Comparison of ENCODE assay signal across 1 cellular context in genomic region chr14:91333640-91334039, GRCh38.
TF ChIP-seq lines count a peak whose summit lies in the region.

No MANE protein-coding gene starts in this region.

TF ChIP-seq in GM12878, 131 proteins besides CTCF, POLR2A, EP300 and RAD21 (continued from another document):
- TF ChIP-seq ELK1 (IDR thresholded peaks at IDR 0.05; ENCODE audit: low read depth, low read length) (no peak), BCL3 (IDR thresholded peaks at IDR 0.05; ENCODE audit: borderline replicate concordance, insufficient read depth, low read depth, low read length, poor library complexity, severe bottlenecking) (no peak), CHD2 (IDR thresholded peaks at IDR 0.05; ENCODE audit: borderline replicate concordance, low read depth, low read length) (no peak), ZNF274 (IDR thresholded peaks at IDR 0.05; ENCODE audit: insufficient read depth, insufficient read length) (no peak), BMI1 (IDR thresholded peaks at IDR 0.05; ENCODE audit: borderline replicate concordance) (no peak), FOXM1 (IDR thresholded peaks at IDR 0.05; ENCODE audit: low read depth, low read length) (peak; percentile 73), ASH2L (IDR thresholded peaks at IDR 0.05; ENCODE audit: borderline replicate concordance, low read depth) (no peak), ZSCAN29 (IDR thresholded peaks at IDR 0.05) (no peak), SMAD5 (IDR thresholded peaks at IDR 0.05; ENCODE audit: low read depth) (no peak), MAX (IDR thresholded peaks at IDR 0.05; ENCODE audit: low read depth, low read length) (no peak), SREBF2 (IDR thresholded peaks at IDR 0.05; ENCODE audit: low read length) (no peak), SPI1 (IDR thresholded peaks at IDR 0.05; ENCODE audit: borderline replicate concordance, insufficient read depth, low read depth, low read length) (no peak), HDAC6 (IDR thresholded peaks at IDR 0.05; ENCODE audit: unreplicated experiment) (no peak), IKZF2 (IDR thresholded peaks at IDR 0.05) (peak; percentile 71 to 75), ETV6 (conservative IDR thresholded peaks at IDR 0.05 in 1 of 2, IDR thresholded peaks at IDR 0.05 in 1 of 2; ENCODE audit: borderline replicate concordance in 1 of 2, low read depth in 1 of 2) (no peak), CREM (IDR thresholded peaks at IDR 0.05; ENCODE audit: low read depth) (peak; percentile 32; the same call in 1 of the 2 replicates), SP1 (IDR thresholded peaks at IDR 0.05; ENCODE audit: low read depth, low read length) (no peak), HCFC1 (IDR thresholded peaks at IDR 0.05; ENCODE audit: low read length) (no peak), CREB1 (IDR thresholded peaks at IDR 0.05; ENCODE audit: low read depth) (no peak), EZH2 (IDR thresholded peaks at IDR 0.05; ENCODE audit: borderline replicate concordance, control insufficient read depth, low read depth, low read length) (no peak), E4F1 (IDR thresholded peaks at IDR 0.05; ENCODE audit: borderline replicate concordance, partially characterized antibody) (no peak), NR2C2 (IDR thresholded peaks at IDR 0.05; ENCODE audit: borderline replicate concordance, control insufficient read depth, insufficient read length, low read depth) (no peak), ATF7 (IDR thresholded peaks at IDR 0.05; ENCODE audit: low read depth) (peak; percentile 48), CEBPB (IDR thresholded peaks at IDR 0.05; ENCODE audit: borderline replicate concordance in 1 of 2, low read depth in 2 of 2, low read length in 2 of 2) (no peak), MEF2B (IDR thresholded peaks at IDR 0.05; ENCODE audit: partially characterized antibody, poor library complexity, severe bottlenecking) (peak; percentile 96), TARDBP (IDR thresholded peaks at IDR 0.05; ENCODE audit: borderline replicate concordance) (no peak), KAT2A (conservative IDR thresholded peaks at IDR 0.05; ENCODE audit: control insufficient read depth, low read depth, low read length) (no peak), HDAC2 (IDR thresholded peaks at IDR 0.05) (no peak), MYB (IDR thresholded peaks at IDR 0.05; ENCODE audit: borderline replicate concordance, low read depth, low read length) (no peak), GATAD2B (conservative IDR thresholded peaks at IDR 0.05; ENCODE audit: low read depth) (no peak), KLF5 (IDR thresholded peaks at IDR 0.05; ENCODE audit: partially characterized antibody) (no peak), ZNF384 (IDR thresholded peaks at IDR 0.05; ENCODE audit: borderline replicate concordance, low read depth, low read length) (no peak), ESRRA (IDR thresholded peaks at IDR 0.05; ENCODE audit: low read length) (no peak), TCF12 (IDR thresholded peaks at IDR 0.05; ENCODE audit: low read depth, low read length) (no peak), SRF (IDR thresholded peaks at IDR 0.05; ENCODE audit: low read depth in 2 of 2, low read length in 2 of 2) (no peak), NFIC (IDR thresholded peaks at IDR 0.05; ENCODE audit: low read depth, low read length) (peak; percentile 73), RAD51 (IDR thresholded peaks at IDR 0.05) (no peak; the same call in 1 of the 2 replicates), CHD1 (IDR thresholded peaks at IDR 0.05; ENCODE audit: low read depth, low read length) (no peak), ATF2 (IDR thresholded peaks at IDR 0.05; ENCODE audit: low read length) (peak; percentile 28; the same call in 1 of the 2 replicates), E2F8 (IDR thresholded peaks at IDR 0.05; ENCODE audit: low read depth, partially characterized antibody) (no peak), YBX1 (IDR thresholded peaks at IDR 0.05) (no peak), ZZZ3 (IDR thresholded peaks at IDR 0.05; ENCODE audit: control insufficient read depth, insufficient read length, low read depth) (no peak), RBBP5 (conservative IDR thresholded peaks at IDR 0.05) (no peak), STAT3 (IDR thresholded peaks at IDR 0.05; ENCODE audit: low read depth, low read length) (no peak), NR2F1 (conservative IDR thresholded peaks at IDR 0.05) (no peak), RELA (IDR thresholded peaks at IDR 0.05; ENCODE audit: borderline replicate concordance, partially characterized antibody) (no peak), YY1 (IDR thresholded peaks at IDR 0.05; ENCODE audit: low read depth, low read length) (peak; percentile 52; the same call in 1 of the 2 replicates), GABPA (IDR thresholded peaks at IDR 0.05; ENCODE audit: low read depth) (no peak), CBX3 (IDR thresholded peaks at IDR 0.05; ENCODE audit: borderline replicate concordance, low read depth) (no peak), JUNB (IDR thresholded peaks at IDR 0.05) (no peak), CEBPZ (IDR thresholded peaks at IDR 0.05; ENCODE audit: low read depth, low read length) (no peak), BACH1 (IDR thresholded peaks at IDR 0.05; ENCODE audit: borderline replicate concordance) (no peak), MXI1 (IDR thresholded peaks at IDR 0.05; ENCODE audit: low read depth, low read length) (no peak), PAX8 (IDR thresholded peaks at IDR 0.05) (no peak)
